Comparison of ENCODE assay signal across 1 cellular context in the genomic region with DNA sequence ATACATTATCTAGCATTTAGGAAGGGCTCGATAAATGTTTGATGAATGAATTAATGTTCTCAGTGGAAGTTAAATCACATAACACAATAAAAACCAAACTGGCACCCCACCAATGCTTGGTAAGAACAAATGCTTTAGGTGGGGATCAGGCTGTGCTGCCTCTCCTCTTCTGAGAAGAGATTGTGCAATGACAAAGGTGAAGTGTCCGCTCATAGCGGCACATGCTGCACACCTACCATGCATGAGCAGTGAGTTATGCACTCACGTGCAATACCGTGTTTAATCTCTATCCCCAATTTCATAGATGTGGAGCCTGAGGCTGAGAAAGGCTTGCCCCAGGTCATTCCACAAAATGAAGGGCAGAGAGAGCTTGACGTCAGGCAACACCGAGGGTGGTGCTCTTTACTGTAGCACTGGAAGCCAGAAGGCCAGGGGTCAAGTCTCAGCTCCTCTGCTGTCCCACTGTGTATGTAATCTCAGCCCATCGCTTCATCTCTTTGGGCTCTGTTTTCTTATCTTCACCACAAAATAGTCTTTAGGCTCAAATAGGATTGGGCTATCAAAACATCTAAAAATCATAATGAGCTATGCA.
TF ChIP-seq lines count a peak whose summit lies in the region.

No MANE protein-coding gene starts in this region.

TF ChIP-seq in K562, 482 proteins besides CTCF, POLR2A, EP300 and RAD21 (continued from another document):
- peak; percentile 63 for TF ChIP-seq CEBPB (tag; IDR thresholded peaks at IDR 0.05)
- TF ChIP-seq PPARD (CRISPR knock-in tag; IDR thresholded peaks at IDR 0.05) = peak; percentile 6; the same call in 1 of the 2 replicates
